Comparison of ENCODE assay signal across 25 cellular contexts in genomic region chr3:129114455-129114854, GRCh38. TPM values are rescaled to one million over a fixed set of nuclear protein-coding genes. Genes with fewer than 3 reads are reported as not detected.
A peak's percentile ranks its signal among the peaks of the same experiment; 100 is the strongest.
DNase-seq lines count a peak whose midpoint lies in the region; ATAC-seq and TF ChIP-seq lines count a peak whose summit lies in the region.
"Had no signal": no experiment of that assay in that cellular context is flagged by ENCODE, and none has a peak within 500 bp of the region (broad histone marks: within the 10 kb centered on the region; RNA-seq: fewer than 3 reads in every experiment).

No MANE protein-coding gene starts in this region.

- H3K4me2 ChIP-seq in DND-41 (ENCODE audit: insufficient read depth, low read length) (no peak overlapping the region), mesendoderm (ENCODE audit: low read length) (no peak overlapping the region), SK-N-SH (no peak overlapping the region)

- no peaks in the 10 kb centered on the region for H3K27me3 ChIP-seq in DND-41 (ENCODE audit: insufficient read depth, low read length, poor library complexity)
- no peaks in the 10 kb centered on the region for H3K27me3 ChIP-seq in mesendoderm (ENCODE audit: insufficient read depth, low read length, poor library complexity)
- no peaks in the 10 kb centered on the region for H3K27me3 ChIP-seq in SK-N-SH (ENCODE audit: insufficient read depth)
- H3K27me3 ChIP-seq: body of pancreas, left lung had no signal

- no peak overlapping the region for H3K4me3 Mint-ChIP-seq in activated CD8-positive, alpha-beta memory T cell treated with anti-CD3 and anti-CD28 coated beads, Interleukin-2, amount 10 ng/mL, durations not matched to agents 7 days and 5 days
- peak overlapping the region; percentile 31 for H3K4me3 Mint-ChIP-seq in activated CD8-positive, alpha-beta T cell treated with anti-CD3 and anti-CD28 coated beads, Interleukin-2, amount 10 ng/mL, durations not matched to agents 7 days and 5 days

- H3K27ac Mint-ChIP-seq in activated CD8-positive, alpha-beta memory T cell treated with anti-CD3 and anti-CD28 coated beads, Interleukin-2, amount 10 ng/mL, durations not matched to agents 7 days and 5 days: peak overlapping the region; percentile 1
- peak overlapping the region; percentile 91 for H3K27ac Mint-ChIP-seq in activated CD8-positive, alpha-beta T cell treated with anti-CD3 and anti-CD28 coated beads, Interleukin-2, amount 10 ng/mL, durations not matched to agents 7 days and 5 days

- H4K8ac ChIP-seq in mesendoderm (ENCODE audit: low read depth, low read length): no peak overlapping the region

- H3K9ac ChIP-seq in DND-41 (ENCODE audit: low read depth, low read length) (no peak overlapping the region), mesendoderm (ENCODE audit: low read length) (no peak overlapping the region), SK-N-SH (no peak overlapping the region)

- H3K9me2 ChIP-seq in SK-N-SH: no peaks in the 10 kb centered on the region

- ATAC-seq in activated CD8-positive, alpha-beta memory T cell treated with anti-CD3 and anti-CD28 coated beads, Interleukin-2, amount 10 ng/mL, durations not matched to agents 7 days and 5 days: no peak
- ATAC-seq in DND-41 (ENCODE audit: insufficient read depth, low read depth) (no peak), GM18873 (IDR thresholded peaks at IDR 0.05; ENCODE audit: low FRiP score, unreplicated experiment) (no peak), HG02870 (IDR thresholded peaks at IDR 0.05; ENCODE audit: unreplicated experiment) (no peak)
- no peak for ATAC-seq in activated CD8-positive, alpha-beta T cell treated with anti-CD3 and anti-CD28 coated beads, Interleukin-2, amount 10 ng/mL, durations not matched to agents 7 days and 5 days
- ATAC-seq: body of pancreas, left lung, mucosa of descending colon had no signal

- no peak overlapping the region for H3K23ac ChIP-seq in mesendoderm (ENCODE audit: low read length)

- no peak overlapping the region for H2AFZ ChIP-seq in DND-41 (ENCODE audit: low read depth, low read length)
- H2AFZ ChIP-seq in SK-N-SH (ENCODE audit: low read depth): no peak overlapping the region

- H3K4me1 ChIP-seq in DND-41 (ENCODE audit: insufficient read depth, low read length) (peaks cover 39% of the 10 kb centered on the region), mesendoderm (ENCODE audit: control insufficient read depth, low read depth, low read length) (peaks cover 14% of the 10 kb centered on the region), SK-N-SH (ENCODE audit: control insufficient read depth in 1 of 2, insufficient read depth in 2 of 2, low read depth in 1 of 2, low read length in 1 of 2) (peaks cover 0 to 5% of the 10 kb centered on the region in 2 experiments; a peak in 1 of 4 replicates)

- no peaks in the 10 kb centered on the region for H3F3A ChIP-seq in SK-N-SH (replicated peaks; ENCODE audit: insufficient read depth)

- H2BK5ac ChIP-seq in mesendoderm (ENCODE audit: low read length): no peak overlapping the region

- peak overlapping the region; percentile 30 for H3K56ac ChIP-seq in mesendoderm (ENCODE audit: low read length)

- CTCF ChIA-PET in activated CD8-positive, alpha-beta memory T cell treated with anti-CD3 and anti-CD28 coated beads, Interleukin-2, amount 10 ng/mL, durations not matched to agents 7 days and 5 days (lab: Charles Lee): interaction anchor here (0.7 to 2.2 kb wide), 2 partner anchors 45 to 61 kb away, joined by 4 to 7 read pairs; no protein-coding TSS in a partner anchor
- CTCF ChIA-PET in activated CD8-positive, alpha-beta T cell treated with anti-CD3 and anti-CD28 coated beads, Interleukin-2, amount 10 ng/mL, durations not matched to agents 7 days and 5 days (lab: Charles Lee): no interaction called here
- CTCF ChIA-PET in SK-N-SH (lab: Yijun Ruan, JAX): interaction anchor here (3.6 kb wide), 1 partner anchor 144 kb away, joined by 20 read pairs; no protein-coding TSS in a partner anchor

- H3K18ac ChIP-seq in mesendoderm (ENCODE audit: low read length): no peak overlapping the region

- H3K79me1 ChIP-seq in mesendoderm (ENCODE audit: low read length): peaks cover 30% of the 10 kb centered on the region

- peaks cover 54% of the 10 kb centered on the region for H3K4me1 Mint-ChIP-seq in activated CD8-positive, alpha-beta memory T cell treated with anti-CD3 and anti-CD28 coated beads, Interleukin-2, amount 10 ng/mL, durations not matched to agents 7 days and 5 days
- H3K4me1 Mint-ChIP-seq in activated CD8-positive, alpha-beta T cell treated with anti-CD3 and anti-CD28 coated beads, Interleukin-2, amount 10 ng/mL, durations not matched to agents 7 days and 5 days (ENCODE audit: low read depth): peaks cover 84% of the 10 kb centered on the region

- TF ChIP-seq EP300 in SK-N-SH (IDR thresholded peaks at IDR 0.05; ENCODE audit: borderline replicate concordance in 1 of 2, low read depth in 1 of 2, low read length in 1 of 2): no peak

- H3K4me3 ChIP-seq in DND-41 (ENCODE audit: low read depth in 1 of 2, low read length in 2 of 2) (no peak overlapping the region), mesendoderm (ENCODE audit: low read length) (no peak overlapping the region), SK-N-SH (ENCODE audit: low read depth in 2 of 2, low read length in 1 of 2) (no peak overlapping the region)
- H3K4me3 ChIP-seq: body of pancreas, left lung, mucosa of descending colon, thoracic aorta had no signal

- H2BK120ac ChIP-seq in mesendoderm (ENCODE audit: low read depth, low read length): no peak overlapping the region

- POLR2A ChIA-PET in activated CD8-positive, alpha-beta T cell treated with anti-CD3 and anti-CD28 coated beads, Interleukin-2, amount 10 ng/mL, durations not matched to agents 7 days and 5 days (lab: Charles Lee): no interaction called here
- POLR2A ChIA-PET in SK-N-SH (lab: Yijun Ruan, JAX): interaction anchor here (0.6 kb wide), 1 partner anchor 31 kb away, joined by 3 read pairs; no protein-coding TSS in a partner anchor

- H4K20me1 ChIP-seq in DND-41 (ENCODE audit: insufficient read depth, low read length): peaks cover 15% of the 10 kb centered on the region; the same call in 1 of the 2 replicates
- H4K20me1 ChIP-seq in SK-N-SH (ENCODE audit: insufficient read depth): peaks cover 40% of the 10 kb centered on the region

- no peak for DNase-seq in activated CD8-positive, alpha-beta memory T cell treated with anti-CD3 and anti-CD28 coated beads, Interleukin-2, amount 10 ng/mL, durations not matched to agents 7 days and 5 days
- DNase-seq in activated CD8-positive, alpha-beta memory T cell treated with anti-CD3 and anti-CD28 coated beads, Interleukin-2, amount 50 U/mL, for 48 hours: no peak
- DNase-seq in DND-41: no peak
- no peak for DNase-seq in activated CD8-positive, alpha-beta T cell treated with anti-CD3 and anti-CD28 coated beads, Interleukin-2, amount 10 ng/mL, durations not matched to agents 7 days and 5 days
- no peak for DNase-seq in mesendoderm
- DNase-seq in SK-N-SH: no peak
- DNase-seq: body of pancreas; C1 segment of cervical spinal cord; DMS79; Kasumi-1; left lung; mucosa of descending colon; NCI-H1105 treated with DMSO at 0.1 percent for 48 hours; NCI-H524; nucleus accumbens; retina; stimulated activated CD4-positive, alpha-beta T cell treated with anti-CD3 and anti-CD28 coated beads, Interleukin-12 subunit alpha, Interleukin-12 subunit beta, amount 100 ng/mL, for 4 hours; SW 1271 had no signal

- TF ChIP-seq CTCF in DND-41 (IDR thresholded peaks at IDR 0.05; ENCODE audit: borderline replicate concordance, extremely low read depth, low read length, poor library complexity, severe bottlenecking) (no peak), SK-N-SH (IDR thresholded peaks at IDR 0.05) (no peak)

- H3K27me3 Mint-ChIP-seq in activated CD8-positive, alpha-beta memory T cell treated with anti-CD3 and anti-CD28 coated beads, Interleukin-2, amount 10 ng/mL, durations not matched to agents 7 days and 5 days: no peaks in the 10 kb centered on the region
- H3K27me3 Mint-ChIP-seq in activated CD8-positive, alpha-beta T cell treated with anti-CD3 and anti-CD28 coated beads, Interleukin-2, amount 10 ng/mL, durations not matched to agents 7 days and 5 days (ENCODE audit: low read depth): no peaks in the 10 kb centered on the region

- H2AK5ac ChIP-seq in mesendoderm (ENCODE audit: low read length): no peak overlapping the region

- peaks cover 18% of the 10 kb centered on the region for H3K36me3 Mint-ChIP-seq in activated CD8-positive, alpha-beta memory T cell treated with anti-CD3 and anti-CD28 coated beads, Interleukin-2, amount 10 ng/mL, durations not matched to agents 7 days and 5 days
- H3K36me3 Mint-ChIP-seq in activated CD8-positive, alpha-beta T cell treated with anti-CD3 and anti-CD28 coated beads, Interleukin-2, amount 10 ng/mL, durations not matched to agents 7 days and 5 days (ENCODE audit: low read depth): peaks cover 77% of the 10 kb centered on the region

- peak overlapping the region; percentile 9; the same call in 1 of the 2 replicates for H3K27ac ChIP-seq in DND-41 (ENCODE audit: low read length)
- H3K27ac ChIP-seq in mesendoderm (ENCODE audit: low read depth, low read length): no peak overlapping the region
- no peak overlapping the region for H3K27ac ChIP-seq in SK-N-SH (ENCODE audit: low read depth in 2 of 2, low read length in 1 of 2)
- H3K27ac ChIP-seq: body of pancreas, thoracic aorta had no signal

- H3K79me2 ChIP-seq in DND-41 (ENCODE audit: insufficient read depth, low read length): peaks cover 84% of the 10 kb centered on the region
- H3K79me2 ChIP-seq in mesendoderm (ENCODE audit: control insufficient read depth, insufficient read depth, low read length): peaks cover 37% of the 10 kb centered on the region
- peaks cover 92% of the 10 kb centered on the region for H3K79me2 ChIP-seq in SK-N-SH (ENCODE audit: insufficient read depth)

- no peaks in the 10 kb centered on the region for H3K9me3 ChIP-seq in DND-41 (ENCODE audit: insufficient read depth, low read length, severe bottlenecking)
- H3K9me3 ChIP-seq in SK-N-SH: no peaks in the 10 kb centered on the region
- H3K9me3 ChIP-seq: body of pancreas, left lung, mucosa of descending colon, thoracic aorta had no signal

- H3K4ac ChIP-seq in mesendoderm (ENCODE audit: low read depth, low read length): no peak overlapping the region

- no peak for TF ChIP-seq RAD21 in SK-N-SH (IDR thresholded peaks at IDR 0.05; ENCODE audit: low read length)

- H3K36me3 ChIP-seq in DND-41 (ENCODE audit: insufficient read depth, low read length) (peaks cover 49% of the 10 kb centered on the region), mesendoderm (ENCODE audit: control insufficient read depth, insufficient read depth, low read length) (peaks cover 2% of the 10 kb centered on the region), SK-N-SH (replicated peaks in 1 of 2; ENCODE audit: control insufficient read depth in 1 of 2, insufficient read depth in 2 of 2, low read length in 1 of 2) (peaks cover 13 to 21% of the 10 kb centered on the region in 2 experiments)

- H2BK15ac ChIP-seq in mesendoderm (replicated peaks; ENCODE audit: low read depth): no peak overlapping the region

- no peak overlapping the region for H4K5ac ChIP-seq in mesendoderm (ENCODE audit: low read length)

- no peaks in the 10 kb centered on the region for H3K9me3 Mint-ChIP-seq in activated CD8-positive, alpha-beta memory T cell treated with anti-CD3 and anti-CD28 coated beads, Interleukin-2, amount 10 ng/mL, durations not matched to agents 7 days and 5 days (ENCODE audit: low read depth)
- H3K9me3 Mint-ChIP-seq in activated CD8-positive, alpha-beta T cell treated with anti-CD3 and anti-CD28 coated beads, Interleukin-2, amount 10 ng/mL, durations not matched to agents 7 days and 5 days (ENCODE audit: insufficient read depth): no peaks in the 10 kb centered on the region

- WGBS in mesendoderm (ENCODE audit: extremely low coverage, insufficient coverage, low lambda C conversion rate): no CpG with 5 or more reads among the region's 6 CpGs
- 95% methylated on average over 6 of the region's 6 CpGs for WGBS in SK-N-SH (ENCODE audit: low lambda C conversion rate)

RNA-seq across cellular contexts. Expression of gene RAB43, which starts 7.1 kb away (rescaled TPM):
- total RNA-seq in activated CD8-positive, alpha-beta memory T cell treated with anti-CD3 and anti-CD28 coated beads, Interleukin-2, amount 10 ng/mL, durations not matched to agents 7 days and 5 days: 10 to 100 TPM; 33.7 to 36.1 TPM
- 10 to 100 TPM; 56.0 to 58.7 TPM for total RNA-seq in activated CD8-positive, alpha-beta T cell treated with anti-CD3 and anti-CD28 coated beads, Interleukin-2, amount 10 ng/mL, durations not matched to agents 7 days and 5 days
- 9.3 TPM for polyA plus RNA-seq in mesendoderm (2013, experiment 1 of 2)
- polyA plus RNA-seq in mesendoderm (2013, experiment 2 of 2): 8.6 TPM
- polyA plus RNA-seq in SK-N-SH (2012; rRNA removed): 8.9 and 9.5 TPM in 2 replicates
- polyA plus RNA-seq in SK-N-SH (2012; cell fraction: cytosol; rRNA removed): 4.6 and 7.5 TPM in 2 replicates
- 16.6 and 20.6 TPM in 2 replicates for polyA plus RNA-seq in SK-N-SH (2012; cell fraction: nucleus; rRNA removed)

RNA-seq across cellular contexts. Expression of gene ISY1, which starts 46.4 kb away (rescaled TPM):
- 10 to 100 TPM; 44.4 to 75.9 TPM for total RNA-seq in activated CD8-positive, alpha-beta memory T cell treated with anti-CD3 and anti-CD28 coated beads, Interleukin-2, amount 10 ng/mL, durations not matched to agents 7 days and 5 days
- 10 to 100 TPM; 57.9 to 65.7 TPM for total RNA-seq in activated CD8-positive, alpha-beta T cell treated with anti-CD3 and anti-CD28 coated beads, Interleukin-2, amount 10 ng/mL, durations not matched to agents 7 days and 5 days
- polyA plus RNA-seq in mesendoderm (2013, experiment 1 of 2): 15.1 TPM
- 15.1 TPM for polyA plus RNA-seq in mesendoderm (2013, experiment 2 of 2)
- 20.9 and 22.3 TPM in 2 replicates for polyA plus RNA-seq in SK-N-SH (2012; rRNA removed)
- 30.1 and 39.2 TPM in 2 replicates for polyA plus RNA-seq in SK-N-SH (2012; cell fraction: cytosol; rRNA removed)
- polyA plus RNA-seq in SK-N-SH (2012; cell fraction: nucleus; rRNA removed): 9.0 and 11.8 TPM in 2 replicates

RNA-seq across cellular contexts. Expression of gene GP9, which starts 53.9 kb away (rescaled TPM):
- total RNA-seq in activated CD8-positive, alpha-beta memory T cell treated with anti-CD3 and anti-CD28 coated beads, Interleukin-2, amount 10 ng/mL, durations not matched to agents 7 days and 5 days: not detected
- total RNA-seq in activated CD8-positive, alpha-beta T cell treated with anti-CD3 and anti-CD28 coated beads, Interleukin-2, amount 10 ng/mL, durations not matched to agents 7 days and 5 days: not detected
- polyA plus RNA-seq in mesendoderm (2013, experiment 1 of 2): not detected
- polyA plus RNA-seq in mesendoderm (2013, experiment 2 of 2): not detected
- polyA plus RNA-seq in SK-N-SH (2012; rRNA removed): not detected in 2 replicates
- polyA plus RNA-seq in SK-N-SH (2012; cell fraction: cytosol; rRNA removed): not detected in 2 replicates
- polyA plus RNA-seq in SK-N-SH (2012; cell fraction: nucleus; rRNA removed): not detected in 2 replicates
- total RNA-seq: A673; activated CD8-positive, alpha-beta memory T cell treated with anti-CD3 and anti-CD28 coated beads for 36 hours; body of pancreas; fibroblast of lung; HT-29; thoracic aorta had no signal
- polyA plus RNA-seq: fibroblast of lung had no signal
